In genomic region chr1:1407101-1407956, GRCh38 we compare ENCODE assay signal across 8 cellular contexts. TPM values are rescaled to one million over a fixed set of nuclear protein-coding genes. Genes with fewer than 3 reads are reported as not detected.
A peak's percentile ranks its signal among the peaks of the same experiment; 100 is the strongest.
DNase-seq lines count a peak whose midpoint lies in the region; ATAC-seq and TF ChIP-seq lines count a peak whose summit lies in the region.

Gene MRPL20 (minus strand): TSS chr1:1407293. CDS start chr1:1407217, 76 bp downstream.

- POLR2A ChIA-PET in BJ (lab: Charles Lee): no interaction called here

- CTCF ChIA-PET in BJ (lab: Yijun Ruan, JAX): interaction anchor here (0.8 to 1.6 kb wide), 4 partner anchors 33 to 285 kb away, joined by 3 to 4 read pairs (median 4); no protein-coding TSS in a partner anchor

- 0 out of 2 replicates have a peak, but pooled peaks have one; percentile 15 for TF ChIP-seq CTCF in BJ (IDR thresholded peaks at IDR 0.05; ENCODE audit: insufficient read depth, low read depth, low read length)

- peak within 1 kb of the TSS; percentile 74 for H3K4me3 ChIP-seq in BJ (ENCODE audit: low read depth, low read length)

- H3K27ac ChIP-seq in cingulate gyrus (ENCODE audit: low read depth, low read length) (peak within 1 kb of the TSS; percentile 72), layer of hippocampus (ENCODE audit: low read depth, low read length) (peak within 1 kb of the TSS; percentile 54)

- peak; percentile 65 for ATAC-seq in HG03457 (IDR thresholded peaks at IDR 0.05; ENCODE audit: unreplicated experiment)

- DNase-seq in BJ (ENCODE audit: low read depth): peak; percentile 33
- DNase-seq in GM19240 (ENCODE audit: insufficient read length, low spot score): peak; percentile 95
- DNase-seq in NCI-H524 treated with DMSO at 0.1 percent for 48 hours (lab: John Stamatoyannopoulos, UW): peak; percentile 60
- DNase-seq in activated CD4-positive, alpha-beta T cell treated with anti-CD3 and anti-CD28 coated beads for 4 hours: peak; percentile 92 to 95
- peak; percentile 89 to 92 for DNase-seq in stimulated activated CD4-positive, alpha-beta T cell treated with anti-CD3 and anti-CD28 coated beads, Interleukin-1b, Interleukin-23, amount 100 ng/mL, for 4 hours (ENCODE audit: low read depth in 2 of 2)

- H3K36me3 ChIP-seq in BJ (ENCODE audit: control insufficient read depth, insufficient read depth, low read length): peaks cover 13% of the 10 kb centered on the region

- H3K27me3 ChIP-seq in BJ (ENCODE audit: control insufficient read depth, insufficient read depth, low read length) (no peaks in the 10 kb centered on the region), layer of hippocampus (ENCODE audit: control insufficient read depth, insufficient read depth, low read length) (no peaks in the 10 kb centered on the region)

RNA-seq across cellular contexts. Expression of gene MRPL20, which starts in this region (rescaled TPM):
- polyA plus RNA-seq in BJ (2011; rRNA removed): 84.8 and 121 TPM in 2 replicates
- polyA minus RNA-seq in BJ (2011; rRNA and poly(A)+ RNA removed): 36.3 and 61.3 TPM in 2 replicates

Comparison
In these comparisons a context has a peak if more than half of its experiments do, and no peak if none do; other contexts are left out.
1. Peak in every context shown above with its lines: DNase-seq, ATAC-seq, H3K4me3 ChIP-seq and H3K27ac ChIP-seq.
2. DNase-seq: peak in every context shown above with its lines; median percentile 95 in GM19240; 94 in activated CD4-positive, alpha-beta T cell treated with anti-CD3 and anti-CD28 coated beads for 4 hours; 90 in stimulated activated CD4-positive, alpha-beta T cell treated with anti-CD3 and anti-CD28 coated beads, Interleukin-1b, Interleukin-23, amount 100 ng/mL, for 4 hours; 60 in NCI-H524 treated with DMSO at 0.1 percent for 48 hours; 33 in BJ.